ENCODE assay signal across 8 cellular contexts in genomic region chr15:60932051-60932915, GRCh38.
DNase-seq lines count a peak whose midpoint lies in the region; ATAC-seq and TF ChIP-seq lines count a peak whose summit lies in the region.

No MANE protein-coding gene starts in this region.

- ATAC-seq in HG02938 (IDR thresholded peaks at IDR 0.05; ENCODE audit: unreplicated experiment) (no peak), left colon (no peak), HG03378 (IDR thresholded peaks at IDR 0.05; ENCODE audit: unreplicated experiment) (no peak)

- intact Hi-C loops in left colon (cut with DNase I, micrococcal nuclease) = no loop called here

- DNase-seq in activated CD4-positive, CD25-positive, alpha-beta regulatory T cell treated with anti-CD3 and anti-CD28 coated beads, Interleukin-2, amount 50 U/mL, for 72 hours = peak; percentile 34
- peak; percentile 45 for DNase-seq in choroid plexus epithelial cell (ENCODE audit: low read depth)
- DNase-seq in putamen (ENCODE audit: low spot score) = peak; percentile 31
- DNase-seq in GF-D8 (lab: John Stamatoyannopoulos, UW) = no peak
- no peak for DNase-seq in left colon

- TF ChIP-seq CTCF in GM12874 (IDR thresholded peaks at IDR 0.05; ENCODE audit: insufficient read depth, low read depth, low read length) (peak; percentile 32; the same call in 1 of the 2 replicates), choroid plexus epithelial cell (conservative IDR thresholded peaks at IDR 0.05; ENCODE audit: low read depth, low read length) (no peak)

- no peak overlapping the region for H3K4me3 ChIP-seq in choroid plexus epithelial cell (ENCODE audit: low read depth, low read length)

Comparison
In these comparisons a context has a peak if more than half of its experiments do, and no peak if none do; other contexts are left out.
1. DNase-seq: peak in activated CD4-positive, CD25-positive, alpha-beta regulatory T cell treated with anti-CD3 and anti-CD28 coated beads, Interleukin-2, amount 50 U/mL, for 72 hours (single experiment), choroid plexus epithelial cell (single experiment) and putamen (single experiment); none in GF-D8 (single experiment) and left colon (0 of 2).